ENCODE assay signal across 1 cellular context in the genomic region with DNA sequence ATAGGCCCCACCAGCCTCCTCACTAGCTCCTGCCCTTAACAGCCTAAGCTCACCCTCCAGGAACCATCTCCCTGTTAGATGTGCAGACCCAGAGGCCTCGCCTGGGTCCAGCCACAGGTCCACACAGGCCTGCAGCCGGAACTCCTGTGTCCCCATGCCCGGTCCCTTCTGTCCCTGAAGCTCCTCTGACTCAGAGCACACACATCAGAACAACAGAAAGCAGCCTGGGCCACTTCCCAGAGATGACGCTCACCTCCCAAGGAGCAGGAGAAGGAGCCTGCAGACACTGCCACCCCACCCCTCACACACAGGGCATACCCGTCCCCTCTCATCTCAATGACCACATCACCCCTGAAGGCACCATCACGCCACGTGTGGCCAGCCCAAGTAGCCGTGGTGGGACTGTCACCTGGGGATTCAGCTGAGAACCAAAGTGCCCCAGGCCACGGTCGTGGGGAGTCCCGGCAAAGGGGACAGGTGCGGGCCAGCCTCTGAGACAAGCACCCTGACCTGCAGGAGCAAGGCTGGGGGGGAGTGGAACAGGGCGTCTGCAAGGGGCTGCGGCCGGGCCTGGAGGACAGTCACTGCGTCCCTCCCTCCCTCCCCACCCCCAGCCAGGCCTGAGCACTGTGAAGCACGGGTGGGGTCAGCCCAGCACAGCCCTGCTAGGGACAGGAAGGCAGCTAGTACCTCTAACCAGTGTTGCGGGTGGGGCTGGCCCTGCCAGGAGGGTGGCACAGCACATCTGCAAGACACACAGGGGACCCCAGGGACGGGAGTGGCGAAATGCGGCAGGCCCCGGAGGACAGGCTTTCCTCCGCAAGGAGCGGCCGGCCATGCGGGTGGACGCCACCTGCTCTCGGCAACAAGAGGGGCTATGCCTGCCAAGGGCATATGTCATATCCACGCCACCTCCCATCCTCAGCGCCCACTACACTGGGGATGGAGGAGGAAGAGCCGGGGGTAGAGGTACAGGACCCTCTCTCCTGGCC.
TF ChIP-seq lines count a peak whose summit lies in the region.

No MANE protein-coding gene starts in this region.

TF ChIP-seq in liver, 16 proteins besides CTCF, POLR2A, EP300 and RAD21 (continued from another document):
- TF ChIP-seq, protein P1, sequence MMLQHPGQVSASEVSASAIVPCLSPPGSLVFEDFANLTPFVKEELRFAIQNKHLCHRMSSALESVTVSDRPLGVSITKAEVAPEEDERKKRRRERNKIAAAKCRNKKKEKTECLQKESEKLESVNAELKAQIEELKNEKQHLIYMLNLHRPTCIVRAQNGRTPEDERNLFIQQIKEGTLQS (IDR thresholded peaks at IDR 0.05) = no peak
- no peak for TF ChIP-seq HNF4G (IDR thresholded peaks at IDR 0.05)
